In genomic region chr17:44200478-44201155, GRCh38 we compare ENCODE assay signal across 8 cellular contexts. TPM values are rescaled to one million over a fixed set of nuclear protein-coding genes. Genes with fewer than 3 reads are reported as not detected.
DNase-seq lines count a peak whose midpoint lies in the region; FAIRE-seq and TF ChIP-seq lines count a peak whose summit lies in the region.

No MANE protein-coding gene starts in this region.

- peak overlapping the region; percentile 95 for H3K27ac ChIP-seq in HL-60 (replicated peaks)
- peak overlapping the region; percentile 90 for H3K27ac ChIP-seq in keratinocyte (ENCODE audit: control insufficient read depth, insufficient read depth, low read length)
- H3K27ac ChIP-seq in temporal lobe (ENCODE audit: low read depth, low read length): peak overlapping the region; percentile 74

- peaks cover 23% of the 10 kb centered on the region for H3K79me2 ChIP-seq in keratinocyte (ENCODE audit: control insufficient read depth, insufficient read depth, low read length)

- 0 out of 3 replicates have a peak, but pooled peaks have one; percentile 6 for TF ChIP-seq CTCF in GM12872 (IDR thresholded peaks at IDR 0.05; ENCODE audit: insufficient read depth, low read depth, low read length)
- TF ChIP-seq CTCF in HL-60 (IDR thresholded peaks at IDR 0.05; ENCODE audit: insufficient read depth, low read length): no peak
- TF ChIP-seq CTCF in keratinocyte (optimal IDR thresholded peaks at IDR 0.05 in 1 of 3, IDR thresholded peaks at IDR 0.05 in 1 of 3, conservative IDR thresholded peaks at IDR 0.05 in 1 of 3; ENCODE audit: extremely low read depth in 1 of 3, insufficient read depth in 2 of 3, low read length in 3 of 3): no peak

- peaks cover 2% of the 10 kb centered on the region for H4K20me1 ChIP-seq in keratinocyte (ENCODE audit: control insufficient read depth, extremely low read depth, insufficient read depth, low read length)

- dilution Hi-C loops in keratinocyte (cut with MboI; ENCODE audit: extremely low pct_ligation_motif_present, low sequenced_read_pairs): no loop called here

- H3K4me2 ChIP-seq in keratinocyte (ENCODE audit: control insufficient read depth, extremely low read depth, insufficient read depth, low read depth, low read length): peak overlapping the region; percentile 88

- H3K9ac ChIP-seq in adipocyte (ENCODE audit: low read length) (peak overlapping the region; percentile 97), keratinocyte (ENCODE audit: control insufficient read depth, extremely low read depth, insufficient read depth, low read length) (peak overlapping the region; percentile 91)

- FAIRE-seq in keratinocyte (lab: Jason Lieb, UNC): no peak

- H3K9me3 ChIP-seq in adipocyte (ENCODE audit: control insufficient read depth, low read length): no peaks in the 10 kb centered on the region
- no peaks in the 10 kb centered on the region for H3K9me3 ChIP-seq in keratinocyte (ENCODE audit: control insufficient read depth, low read depth, low read length)

- no peak for DNase-seq in HL-60 (ENCODE audit: low read depth in 1 of 2, low spot score in 1 of 2)
- DNase-seq in adipocyte (ENCODE audit: low read depth): peak; percentile 38
- no peak for DNase-seq in keratinocyte (ENCODE audit: low read depth, low spot score)
- no peak for DNase-seq in NCI-H748 treated with DMSO at 0.1 percent for 48 hours (lab: John Stamatoyannopoulos, UW)
- DNase-seq in DMS114 treated with DMSO at 0.1 percent for 48 hours (lab: John Stamatoyannopoulos, UW; ENCODE audit: unreplicated experiment): no peak
- DNase-seq in cerebellar cortex (ENCODE audit: low spot score): no peak

- H2AFZ ChIP-seq in keratinocyte (ENCODE audit: control insufficient read depth, low read length): peak overlapping the region; percentile 73

- H3K27me3 ChIP-seq in HL-60 (ENCODE audit: insufficient read depth, poor library complexity, severe bottlenecking) (no peaks in the 10 kb centered on the region), adipocyte (replicated peaks; ENCODE audit: control insufficient read depth, insufficient read depth, low read length) (no peaks in the 10 kb centered on the region), keratinocyte (ENCODE audit: control insufficient read depth, extremely low read depth, insufficient read depth, low read length) (no peaks in the 10 kb centered on the region)

- H3K36me3 ChIP-seq in adipocyte (ENCODE audit: control insufficient read depth, insufficient read depth, low read length, severe bottlenecking) (peaks cover 17% of the 10 kb centered on the region), keratinocyte (ENCODE audit: control insufficient read depth in 2 of 2, extremely low read depth in 1 of 2, insufficient read depth in 2 of 2, low read length in 2 of 2) (peaks cover 7 to 10% of the 10 kb centered on the region in 2 experiments)

- peaks cover 5% of the 10 kb centered on the region for H3K9me1 ChIP-seq in keratinocyte (ENCODE audit: control insufficient read depth, extremely low read depth, insufficient read depth, low read length)

- peaks cover 42% of the 10 kb centered on the region for H3K4me1 ChIP-seq in adipocyte (ENCODE audit: control insufficient read depth, insufficient read depth, low read length)
- peaks cover 38% of the 10 kb centered on the region for H3K4me1 ChIP-seq in keratinocyte (ENCODE audit: control insufficient read depth, extremely low read depth, insufficient read depth, low read length)

- H3K4me3 ChIP-seq in HL-60 (replicated peaks; ENCODE audit: insufficient read depth, low read length) (peak overlapping the region; percentile 64), adipocyte (ENCODE audit: low read length) (peak overlapping the region; percentile 87), keratinocyte (ENCODE audit: control insufficient read depth in 2 of 3, extremely low read depth in 1 of 3, insufficient read depth in 2 of 3, low read depth in 1 of 3, low read length in 3 of 3) (peak overlapping the region; percentile 67 to 79 (median 78))

RNA-seq across cellular contexts. Expression of gene ATXN7L3, which starts 0.9 kb away (rescaled TPM):
- polyA plus RNA-seq in keratinocyte: 29.3 to 33.8 TPM (median 32.8 TPM) in 3 replicates
- polyA plus RNA-seq in keratinocyte (2011; ENCODE audit: low read depth): 68.4 TPM
- polyA plus RNA-seq in keratinocyte (2011; cell fraction: cytosol; rRNA removed): 27.1 and 31.7 TPM in 2 replicates
- polyA plus RNA-seq in keratinocyte (2011; cell fraction: nucleus; rRNA removed): 63.6 and 75.5 TPM in 2 replicates
- 20.6 and 28.4 TPM in 2 replicates for polyA plus RNA-seq in keratinocyte (2012; ENCODE audit: low replicate concordance)
- 38.4 to 46.4 TPM (median 38.5 TPM) in 3 replicates for polyA minus RNA-seq in keratinocyte
- polyA minus RNA-seq in keratinocyte (2011; cell fraction: cytosol; rRNA and poly(A)+ RNA removed): 25.5 TPM
- polyA minus RNA-seq in keratinocyte (2011; cell fraction: nucleus; rRNA and poly(A)+ RNA removed): 17.3 and 17.8 TPM in 2 replicates
- 52.9 TPM for total RNA-seq in temporal lobe

RNA-seq across cellular contexts. Expression of gene TMUB2, which starts 13.8 kb away (rescaled TPM):
- polyA plus RNA-seq in keratinocyte: 25.5 to 38.5 TPM (median 27.1 TPM) in 3 replicates
- polyA plus RNA-seq in keratinocyte (2011; ENCODE audit: low read depth): 4.7 TPM
- polyA plus RNA-seq in keratinocyte (2011; cell fraction: cytosol; rRNA removed): 18.3 and 19.7 TPM in 2 replicates
- polyA plus RNA-seq in keratinocyte (2011; cell fraction: nucleus; rRNA removed): 76.6 and 85.4 TPM in 2 replicates
- polyA plus RNA-seq in keratinocyte (2012; ENCODE audit: low replicate concordance): 21.2 and 24.5 TPM in 2 replicates
- 16.5 to 23.1 TPM (median 18.7 TPM) in 3 replicates for polyA minus RNA-seq in keratinocyte
- polyA minus RNA-seq in keratinocyte (2011; cell fraction: cytosol; rRNA and poly(A)+ RNA removed): 18.2 TPM
- polyA minus RNA-seq in keratinocyte (2011; cell fraction: nucleus; rRNA and poly(A)+ RNA removed): 20.4 and 27.3 TPM in 2 replicates
- 19.4 TPM for total RNA-seq in temporal lobe

RNA-seq across cellular contexts. Expression of gene UBTF, which starts 18.9 kb away (rescaled TPM):
- 14.7 to 23.0 TPM (median 20.5 TPM) in 3 replicates for polyA plus RNA-seq in keratinocyte
- polyA plus RNA-seq in keratinocyte (2011; ENCODE audit: low read depth): 52.7 TPM
- polyA plus RNA-seq in keratinocyte (2011; cell fraction: cytosol; rRNA removed): 15.6 and 21.1 TPM in 2 replicates
- 37.8 and 39.2 TPM in 2 replicates for polyA plus RNA-seq in keratinocyte (2011; cell fraction: nucleus; rRNA removed)
- polyA plus RNA-seq in keratinocyte (2012; ENCODE audit: low replicate concordance): 30.2 and 38.1 TPM in 2 replicates
- 9.3 to 36.6 TPM (median 15.2 TPM) in 3 replicates for polyA minus RNA-seq in keratinocyte
- 19.8 TPM for polyA minus RNA-seq in keratinocyte (2011; cell fraction: cytosol; rRNA and poly(A)+ RNA removed)
- polyA minus RNA-seq in keratinocyte (2011; cell fraction: nucleus; rRNA and poly(A)+ RNA removed): 13.9 and 17.8 TPM in 2 replicates
- total RNA-seq in temporal lobe: 61.2 TPM

RNA-seq across cellular contexts. Expression of gene ASB16, which starts 30.1 kb away (rescaled TPM):
- not detected in 3 replicates for polyA plus RNA-seq in keratinocyte
- polyA plus RNA-seq in keratinocyte (2011; ENCODE audit: low read depth): not detected
- not detected in 2 replicates for polyA plus RNA-seq in keratinocyte (2011; cell fraction: cytosol; rRNA removed)
- not detected in 2 replicates for polyA plus RNA-seq in keratinocyte (2011; cell fraction: nucleus; rRNA removed)
- polyA plus RNA-seq in keratinocyte (2012; ENCODE audit: low replicate concordance): 0.24 and 0.32 TPM in 2 replicates
- polyA minus RNA-seq in keratinocyte: not detected in 3 replicates
- not detected for polyA minus RNA-seq in keratinocyte (2011; cell fraction: cytosol; rRNA and poly(A)+ RNA removed)
- polyA minus RNA-seq in keratinocyte (2011; cell fraction: nucleus; rRNA and poly(A)+ RNA removed): not detected in 2 replicates
- not detected for total RNA-seq in temporal lobe

RNA-seq across cellular contexts. Expression of gene HROB, which starts 58.9 kb away (rescaled TPM):
- 1.3 to 4.5 TPM (median 3.4 TPM) in 3 replicates for polyA plus RNA-seq in keratinocyte
- 0.37 TPM for polyA plus RNA-seq in keratinocyte (2011; ENCODE audit: low read depth)
- polyA plus RNA-seq in keratinocyte (2011; cell fraction: cytosol; rRNA removed): 1.9 and 2.0 TPM in 2 replicates
- 3.5 and 5.1 TPM in 2 replicates for polyA plus RNA-seq in keratinocyte (2011; cell fraction: nucleus; rRNA removed)
- 0.75 and 3.2 TPM in 2 replicates for polyA plus RNA-seq in keratinocyte (2012; ENCODE audit: low replicate concordance)
- 3.7 to 8.3 TPM (median 5.1 TPM) in 3 replicates for polyA minus RNA-seq in keratinocyte
- polyA minus RNA-seq in keratinocyte (2011; cell fraction: cytosol; rRNA and poly(A)+ RNA removed): 6.3 TPM
- polyA minus RNA-seq in keratinocyte (2011; cell fraction: nucleus; rRNA and poly(A)+ RNA removed): 1.7 and 2.5 TPM in 2 replicates
- total RNA-seq in temporal lobe: 0.74 TPM
